8 cellular contexts compared by ENCODE assay signal in the genomic region with DNA sequence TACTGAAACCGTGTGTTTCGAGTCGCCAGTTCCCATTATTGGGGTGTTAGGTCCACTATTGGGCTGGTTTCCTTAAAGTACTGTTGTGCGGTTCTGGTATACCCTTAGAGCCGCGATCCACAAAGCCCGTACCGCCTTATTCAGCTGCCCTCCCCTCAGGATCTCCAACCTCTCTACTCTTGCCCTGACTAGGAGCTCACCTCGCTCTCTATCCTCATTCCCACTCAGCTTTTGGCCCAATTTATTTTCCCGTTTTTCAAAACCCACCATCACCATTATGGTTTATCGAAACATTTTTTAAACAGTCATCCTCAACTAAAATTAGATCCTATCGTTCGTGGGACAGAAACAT. TPM values are rescaled to one million over a fixed set of nuclear protein-coding genes. Genes with fewer than 3 reads are reported as not detected.
DNase-seq lines count a peak whose midpoint lies in the region; ATAC-seq and TF ChIP-seq lines count a peak whose summit lies in the region.

No MANE protein-coding gene starts in this region.

- H4K20me1 ChIP-seq in KMS-11 (ENCODE audit: insufficient read depth) = no peaks in the 10 kb centered on the region

- peak; percentile 9 for ATAC-seq in effector memory CD8-positive, alpha-beta T cell (replicated peaks)

- H3K27ac ChIP-seq in AG04450 (ENCODE audit: low read depth, low read length) = peak overlapping the region; percentile 33
- peak overlapping the region; percentile 79 for H3K27ac ChIP-seq in KMS-11

- H3K27me3 Mint-ChIP-seq in effector memory CD8-positive, alpha-beta T cell = peaks cover 0 to 15% of the 10 kb centered on the region in 2 donors
- peaks cover 0 to 8% (median 2%) of the 10 kb centered on the region in 3 donors for H3K27me3 Mint-ChIP-seq in immature natural killer cell (ENCODE audit: low read depth in 3 of 3)

- H3K4me1 Mint-ChIP-seq in effector memory CD8-positive, alpha-beta T cell (ENCODE audit: low read depth in 2 of 2) = no peaks in the 10 kb centered on the region
- no peaks in the 10 kb centered on the region for H3K4me1 Mint-ChIP-seq in immature natural killer cell

- H3K9me3 ChIP-seq in AG04450 (ENCODE audit: control insufficient read depth, insufficient read depth, low read length) (no peaks in the 10 kb centered on the region), mucosa of stomach (ENCODE audit: control insufficient read depth, low read length) (no peaks in the 10 kb centered on the region)

- H2AFZ ChIP-seq in KMS-11 (ENCODE audit: low read depth) = peak overlapping the region; percentile 95

- H3K4me2 ChIP-seq in KMS-11 = peak overlapping the region; percentile 83

- H3K4me3 ChIP-seq in AG04450 (ENCODE audit: low read depth, low read length) (peak overlapping the region; percentile 81), KMS-11 (IDR thresholded peaks at IDR 0.05; ENCODE audit: insufficient read depth, low read depth, low read length) (no peak overlapping the region), mucosa of stomach (ENCODE audit: low read length) (peak overlapping the region; percentile 85)

- H3K36me3 ChIP-seq in KMS-11 (ENCODE audit: insufficient read depth) (no peaks in the 10 kb centered on the region), mucosa of stomach (ENCODE audit: control insufficient read depth, insufficient read depth, low read length) (no peaks in the 10 kb centered on the region)

- CTCF ChIA-PET in AG04450 (lab: Charles Lee) = interaction anchor here (0.5 to 2.4 kb wide), 11 partner anchors 10 to 709 kb away, joined by 3 to 15 read pairs (median 4); no protein-coding TSS in a partner anchor

- no peaks in the 10 kb centered on the region for H3K27me3 ChIP-seq in AG04450 (ENCODE audit: control insufficient read depth, insufficient read depth, low read length)
- no peaks in the 10 kb centered on the region for H3K27me3 ChIP-seq in KMS-11 (ENCODE audit: insufficient read depth, low read depth)
- no peaks in the 10 kb centered on the region for H3K27me3 ChIP-seq in mucosa of stomach (ENCODE audit: control insufficient read depth, insufficient read depth, low read length)

- TF ChIP-seq CTCF in AG04450 (IDR thresholded peaks at IDR 0.05; ENCODE audit: low read depth, low read length) (no peak), KMS-11 (conservative IDR thresholded peaks at IDR 0.05; ENCODE audit: low read depth, low read length) (no peak)

- no peak for DNase-seq in AG04450 (ENCODE audit: low read depth, low spot score)
- DNase-seq in effector memory CD8-positive, alpha-beta T cell = no peak
- DNase-seq in activated effector memory CD4-positive, alpha-beta T cell treated with Interleukin-2 at 50 U/mL for 16 hours = no peak
- DNase-seq in NCI-H446 treated with DMSO at 0.1 percent for 48 hours (lab: John Stamatoyannopoulos, UW) = no peak
- no peak for DNase-seq in immature natural killer cell
- DNase-seq in occipital lobe (lab: John Stamatoyannopoulos, UW) = no peak

- H3K4me1 ChIP-seq in KMS-11 (ENCODE audit: low read depth, poor library complexity, severe bottlenecking) (peaks cover 21% of the 10 kb centered on the region), mucosa of stomach (ENCODE audit: control insufficient read depth, insufficient read depth, low read length) (peaks cover 9% of the 10 kb centered on the region)

- no peaks in the 10 kb centered on the region for H3K36me3 Mint-ChIP-seq in effector memory CD8-positive, alpha-beta T cell (ENCODE audit: insufficient read depth)
- no peaks in the 10 kb centered on the region for H3K36me3 Mint-ChIP-seq in immature natural killer cell

- peak overlapping the region; percentile 66 for H3K9ac ChIP-seq in KMS-11
- peak overlapping the region; percentile 63 for H3K9ac ChIP-seq in mucosa of stomach (ENCODE audit: low read length)

- H3K27ac Mint-ChIP-seq in effector memory CD8-positive, alpha-beta T cell = no peak overlapping the region
- no peak overlapping the region for H3K27ac Mint-ChIP-seq in immature natural killer cell

- H3K79me2 ChIP-seq in KMS-11 (ENCODE audit: insufficient read depth, low read depth) = no peaks in the 10 kb centered on the region

- POLR2A ChIA-PET in AG04450 (lab: Yijun Ruan, JAX) = interaction anchor here (0.9 to 3.8 kb wide), 4 partner anchors 9 to 139 kb away, joined by 3 to 24 read pairs (median 8); no protein-coding TSS in a partner anchor

- H3K9me3 Mint-ChIP-seq in effector memory CD8-positive, alpha-beta T cell = no peaks in the 10 kb centered on the region
- no peaks in the 10 kb centered on the region for H3K9me3 Mint-ChIP-seq in immature natural killer cell

- no peak overlapping the region for H3K4me3 Mint-ChIP-seq in effector memory CD8-positive, alpha-beta T cell
- no peak overlapping the region for H3K4me3 Mint-ChIP-seq in immature natural killer cell

RNA-seq across cellular contexts. Expression of a gene that starts 0.5 kb away (rescaled TPM):
- polyA plus RNA-seq in AG04450 (2011; rRNA removed) = 14.9 and 16.9 TPM in 2 replicates
- polyA minus RNA-seq in AG04450 (2011; rRNA and poly(A)+ RNA removed) = 19.7 and 22.6 TPM in 2 replicates
- polyA plus RNA-seq in immature natural killer cell = not detected
- total RNA-seq in occipital lobe = 66.1 TPM

Comparison
In these comparisons a context has a peak if more than half of its experiments do, and no peak if none do; other contexts are left out.
1. RNA of a gene that starts 0.5 kb away (polyA plus RNA-seq): 14.9 to 16.9 TPM in AG04450; not detected in immature natural killer cell; every median in the first group is over 10 times any median in the second.